2 cellular contexts compared by ENCODE assay signal in genomic region chr15:64902863-64903262, GRCh38.
TF ChIP-seq lines count a peak whose summit lies in the region.

No MANE protein-coding gene starts in this region.

TF ChIP-seq in SK-N-SH treated with all-trans-retinoic acid at 6 μM for 48 hours, 23 proteins besides CTCF, POLR2A, EP300 and RAD21 (continued from another document):
- TF ChIP-seq TSHZ2 (CRISPR knock-in tag; IDR thresholded peaks at IDR 0.05) (no peak), ESRRG (CRISPR knock-in tag; IDR thresholded peaks at IDR 0.05) (no peak), TOX (CRISPR knock-in tag; IDR thresholded peaks at IDR 0.05; ENCODE audit: borderline replicate concordance) (no peak), TCF4 (CRISPR knock-in tag; IDR thresholded peaks at IDR 0.05; ENCODE audit: borderline replicate concordance) (no peak), PPARA (CRISPR knock-in tag; IDR thresholded peaks at IDR 0.05; ENCODE audit: borderline replicate concordance) (no peak), ZFP3 (CRISPR knock-in tag; IDR thresholded peaks at IDR 0.05) (no peak), CSRNP3 (CRISPR knock-in tag; IDR thresholded peaks at IDR 0.05) (no peak), ZC3H10 (CRISPR knock-in tag; IDR thresholded peaks at IDR 0.05) (no peak), CSDC2 (CRISPR knock-in tag; IDR thresholded peaks at IDR 0.05) (no peak), ZNF8 (CRISPR knock-in tag; IDR thresholded peaks at IDR 0.05) (no peak)

TF ChIP-seq in SK-N-SH, 30 proteins besides CTCF, POLR2A, EP300 and RAD21 (continued from another document):
- no peak for TF ChIP-seq PBX3 (IDR thresholded peaks at IDR 0.05)
- no peak for TF ChIP-seq GABPA (IDR thresholded peaks at IDR 0.05; ENCODE audit: low read depth)
- TF ChIP-seq TAF1 (IDR thresholded peaks at IDR 0.05; ENCODE audit: borderline replicate concordance, low read depth, low read length), result no peak
TF ChIP-seq in SK-N-SH: peak in this region for 0.
